10 cellular contexts compared by ENCODE assay signal in the genomic region with DNA sequence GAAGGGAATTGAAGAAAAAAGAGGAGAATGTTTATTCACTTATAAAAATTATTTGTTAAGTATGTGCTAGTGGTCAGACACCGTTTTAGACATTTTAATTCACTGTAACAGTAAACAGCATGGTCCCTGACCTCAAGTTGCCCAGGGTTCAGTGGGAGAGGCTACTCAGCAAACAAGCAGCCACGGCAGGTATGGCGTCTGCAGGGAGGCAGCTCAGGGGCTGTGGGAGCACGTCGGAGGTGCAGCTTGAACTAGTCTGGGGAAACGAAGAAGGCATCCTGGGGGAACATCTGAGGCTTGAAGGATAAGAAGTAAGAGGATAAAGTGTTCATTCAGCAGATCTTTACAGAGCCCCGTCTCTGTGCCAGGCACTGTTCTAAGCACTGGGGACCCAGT.
DNase-seq lines count a peak whose midpoint lies in the region; ATAC-seq and TF ChIP-seq lines count a peak whose summit lies in the region.
"Had no signal": no experiment of that assay in that cellular context is flagged by ENCODE, and none has a peak within 500 bp of the region (broad histone marks: within the 10 kb centered on the region; RNA-seq: fewer than 3 reads in every experiment).

No MANE protein-coding gene starts in this region.

- no peaks in the 10 kb centered on the region for H3K27me3 Mint-ChIP-seq in activated T-cell treated with anti-CD3 and anti-CD28 coated beads, Interleukin-2, amount 50 U/mL, for 24 hours
- no peaks in the 10 kb centered on the region for H3K27me3 Mint-ChIP-seq in H9 (ENCODE audit: low read depth)

- peak overlapping the region; percentile 100 for H3K27ac Mint-ChIP-seq in activated T-cell treated with anti-CD3 and anti-CD28 coated beads, Interleukin-2, amount 50 U/mL, for 24 hours
- H3K27ac Mint-ChIP-seq in H9 = no peak overlapping the region

- no peak overlapping the region for H3K4ac ChIP-seq in H9 (ENCODE audit: low read depth, low read length)

- ATAC-seq in HG03460 (IDR thresholded peaks at IDR 0.05; ENCODE audit: unreplicated experiment) = peak; percentile 27

- H3K9ac ChIP-seq in colonic mucosa (ENCODE audit: low read depth in 2 of 2, low read length in 2 of 2) (no peak overlapping the region), H9 (ENCODE audit: extremely low read depth, insufficient read length, low read length) (no peak overlapping the region)

- TF ChIP-seq CTCF in colonic mucosa (IDR thresholded peaks at IDR 0.05) = no peak
- TF ChIP-seq CTCF in H9 (conservative IDR thresholded peaks at IDR 0.05) = no peak

- no peaks in the 10 kb centered on the region for H3K9me3 Mint-ChIP-seq in activated T-cell treated with anti-CD3 and anti-CD28 coated beads, Interleukin-2, amount 50 U/mL, for 24 hours
- H3K9me3 Mint-ChIP-seq in H9 = no peaks in the 10 kb centered on the region

- H3K23me2 ChIP-seq in H9 (ENCODE audit: insufficient read length, low read depth, low read length, poor library complexity, severe bottlenecking) = no peaks in the 10 kb centered on the region

- H3K9me3 ChIP-seq in colonic mucosa (no peaks in the 10 kb centered on the region), thymus (ENCODE audit: control insufficient read depth) (no peaks in the 10 kb centered on the region), H9 (ENCODE audit: control insufficient read depth, low read depth, low read length) (no peaks in the 10 kb centered on the region)
- H3K9me3 ChIP-seq: HAP-1 had no signal

- H2BK5ac ChIP-seq in H9 (ENCODE audit: insufficient read length, low read length) = no peak overlapping the region

- H3K4me2 ChIP-seq in H9 (ENCODE audit: insufficient read depth, insufficient read length, low read length) = no peak overlapping the region

- no peak overlapping the region for H2BK12ac ChIP-seq in H9 (ENCODE audit: insufficient read length, low read depth, low read length)

- peaks cover 3% of the 10 kb centered on the region for H3K79me1 ChIP-seq in H9 (ENCODE audit: insufficient read depth, low read depth, low read length, poor library complexity, severe bottlenecking)

- H3K36me3 ChIP-seq in colonic mucosa = no peaks in the 10 kb centered on the region
- no peaks in the 10 kb centered on the region for H3K36me3 ChIP-seq in thymus (ENCODE audit: control insufficient read depth, insufficient read depth)
- H3K36me3 ChIP-seq: HAP-1 had no signal

- no peak overlapping the region for H3K18ac ChIP-seq in H9 (ENCODE audit: insufficient read length, low read depth, low read length)

- H3T11ph ChIP-seq in H9 (ENCODE audit: low read length) = no peak overlapping the region

- H3K4me1 Mint-ChIP-seq in activated T-cell treated with anti-CD3 and anti-CD28 coated beads, Interleukin-2, amount 50 U/mL, for 24 hours (ENCODE audit: low read depth) = peaks cover 90% of the 10 kb centered on the region
- H3K4me1 Mint-ChIP-seq in H9 = peaks cover 12 to 17% of the 10 kb centered on the region in 2 experiments

- H4K8ac ChIP-seq in H9 (replicated peaks; ENCODE audit: insufficient read length, low read depth, low read length) = no peak overlapping the region

- H3K27ac ChIP-seq in colonic mucosa (peak overlapping the region; percentile 29), thymus (ENCODE audit: low read depth) (peak overlapping the region; percentile 48), H9 (ENCODE audit: insufficient read length, low read depth, low read length) (no peak overlapping the region)

- 92% methylated on average over 7 of the region's 7 CpGs for WGBS in thymus
- no CpG with 5 or more reads among the region's 7 CpGs for WGBS in H9 (ENCODE audit: extremely low coverage, insufficient read length, low lambda C conversion rate)

- H3K23ac ChIP-seq in H9 (ENCODE audit: insufficient read length, low read depth, low read length) = no peak overlapping the region

- no peak overlapping the region for H2BK120ac ChIP-seq in H9 (ENCODE audit: low read depth, low read length, poor library complexity, severe bottlenecking)

- H3K4me3 Mint-ChIP-seq in activated T-cell treated with anti-CD3 and anti-CD28 coated beads, Interleukin-2, amount 50 U/mL, for 24 hours = no peak overlapping the region
- H3K4me3 Mint-ChIP-seq in H9 = no peak overlapping the region

- H3K14ac ChIP-seq in H9 (ENCODE audit: insufficient read depth, low read length) = no peak overlapping the region

- no peak overlapping the region for H4K5ac ChIP-seq in H9 (ENCODE audit: insufficient read length, low read depth, low read length)

- no peaks in the 10 kb centered on the region for H3K79me2 ChIP-seq in H9 (ENCODE audit: insufficient read depth, low read length)

- no peak for DNase-seq in activated T-cell treated with anti-CD3 and anti-CD28 coated beads, Interleukin-2, amount 50 U/mL, for 24 hours
- DNase-seq in activated T-cell treated with anti-CD3 and anti-CD28 coated beads for 4 hours (no peak), colonic mucosa (no peak), islet precursor cell (no peak), H9 (no peak)
- DNase-seq in activated CD4-positive, CD25-positive, alpha-beta regulatory T cell treated with anti-CD3 and anti-CD28 coated beads, Interleukin-2, amount 50 U/mL, for 72 hours = no peak
- DNase-seq: posterior cingulate gyrus had no signal

- H3K4me1 ChIP-seq in colonic mucosa = peaks cover 25% of the 10 kb centered on the region
- peaks cover 12% of the 10 kb centered on the region for H3K4me1 ChIP-seq in thymus (ENCODE audit: control insufficient read depth, insufficient read depth, low read length)
- H3K4me1 ChIP-seq in H9 (ENCODE audit: insufficient read depth, low read length) = no peaks in the 10 kb centered on the region; the same call in 1 of the 2 replicates

- H4K20me1 ChIP-seq in H9 (ENCODE audit: control insufficient read depth, insufficient read depth, insufficient read length) = no peaks in the 10 kb centered on the region

- no peak overlapping the region for H2BK15ac ChIP-seq in H9 (ENCODE audit: low read depth, low read length)

- no peaks in the 10 kb centered on the region for H3K27me3 ChIP-seq in colonic mucosa
- H3K27me3 ChIP-seq in thymus (ENCODE audit: control insufficient read depth, insufficient read depth) = no peaks in the 10 kb centered on the region
- peaks cover 3% of the 10 kb centered on the region; the same call in 1 of the 2 replicates for H3K27me3 ChIP-seq in H9 (ENCODE audit: insufficient read depth, low read length)

- no peak overlapping the region for H4K91ac ChIP-seq in H9 (ENCODE audit: insufficient read length, low read depth, low read length)

- H2AK5ac ChIP-seq in H9 (ENCODE audit: insufficient read length, low read length) = no peak overlapping the region

- H2AFZ ChIP-seq in H9 (ENCODE audit: low read length) = no peak overlapping the region

- intact Hi-C loops in colonic mucosa (cut with DNase I) = no loop called here

- H3K4me3 ChIP-seq in colonic mucosa (no peak overlapping the region), thymus (ENCODE audit: low read length) (no peak overlapping the region)
- H3K4me3 ChIP-seq: HAP-1 had no signal

- no peak overlapping the region for H3K56ac ChIP-seq in H9 (ENCODE audit: insufficient read length, low read depth, low read length)

- peaks cover 72% of the 10 kb centered on the region for H3K36me3 Mint-ChIP-seq in activated T-cell treated with anti-CD3 and anti-CD28 coated beads, Interleukin-2, amount 50 U/mL, for 24 hours (ENCODE audit: low read depth)
- no peaks in the 10 kb centered on the region for H3K36me3 Mint-ChIP-seq in H9 (ENCODE audit: insufficient read depth in 1 of 3, low read depth in 3 of 3)

- H2BK20ac ChIP-seq in H9 (ENCODE audit: low read depth, low read length, poor library complexity, severe bottlenecking) = no peak overlapping the region
